ENCODE assay signal across 10 cellular contexts in the genomic region with DNA sequence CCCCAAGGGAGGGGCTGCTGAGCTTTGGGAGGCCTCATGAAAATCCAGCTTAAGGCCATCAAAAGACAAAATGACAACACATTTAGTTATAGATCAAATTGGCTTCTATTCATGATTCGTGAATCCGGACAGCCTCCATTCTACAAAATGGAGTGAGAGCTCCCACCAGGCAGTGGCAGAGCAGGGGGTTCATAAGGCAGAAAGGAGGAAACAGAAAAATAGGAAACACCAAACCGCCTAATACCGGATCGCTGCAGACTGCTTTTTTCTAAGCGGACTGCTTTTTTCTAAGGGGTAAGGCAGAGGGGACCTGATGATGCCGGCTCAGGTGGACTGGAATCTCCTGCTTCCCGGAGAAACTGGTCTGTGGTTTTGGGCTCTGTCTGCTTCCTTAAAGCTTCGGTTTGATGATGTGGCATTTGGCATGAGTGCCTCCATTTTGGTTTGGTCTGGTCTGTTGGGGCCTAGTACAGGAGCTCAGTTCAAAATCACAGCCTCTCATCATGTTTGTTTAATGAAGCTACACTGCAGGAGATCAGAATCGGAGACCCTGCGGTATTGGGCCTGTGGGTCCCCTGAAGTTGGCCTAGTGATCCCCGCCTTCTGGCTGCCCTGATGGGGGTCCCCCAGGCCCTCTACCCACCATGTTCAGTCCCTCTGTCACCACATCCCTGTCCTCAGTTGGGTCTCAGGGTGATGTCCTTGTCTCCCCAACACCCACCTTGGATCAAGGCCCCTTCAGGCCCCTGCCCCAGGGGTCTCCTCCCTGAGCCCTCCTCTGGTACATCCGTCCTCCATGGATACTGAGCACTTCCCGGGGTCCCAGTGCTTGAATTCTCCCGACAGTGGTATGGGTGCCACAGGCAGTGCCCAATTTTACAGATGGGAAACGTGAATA. TPM values are rescaled to one million over a fixed set of nuclear protein-coding genes. Genes with fewer than 3 reads are reported as not detected.
DNase-seq lines count a peak whose midpoint lies in the region; ATAC-seq and TF ChIP-seq lines count a peak whose summit lies in the region.
"Had no signal": no experiment of that assay in that cellular context is flagged by ENCODE, and none has a peak within 500 bp of the region (broad histone marks: within the 10 kb centered on the region; RNA-seq: fewer than 3 reads in every experiment).

No MANE protein-coding gene starts in this region.

- H3K9me3 ChIP-seq in heart left ventricle = no peaks in the 10 kb centered on the region
- no peaks in the 10 kb centered on the region for H3K9me3 ChIP-seq in neural cell (ENCODE audit: low read length)
- H3K9me3 ChIP-seq in upper lobe of right lung = no peaks in the 10 kb centered on the region

- no peak overlapping the region for H3K4me2 ChIP-seq in neural cell (ENCODE audit: low read length)

- peak overlapping the region; percentile 45 for H2AFZ ChIP-seq in neural cell (ENCODE audit: low read depth, low read length)

- no peak for TF ChIP-seq RAD21 in neural cell (conservative IDR thresholded peaks at IDR 0.05)

- no peak for TF ChIP-seq POLR2A in heart left ventricle (IDR thresholded peaks at IDR 0.05)

- no peaks in the 10 kb centered on the region for H3K27me3 ChIP-seq in heart left ventricle
- no peaks in the 10 kb centered on the region for H3K27me3 ChIP-seq in neural cell (ENCODE audit: insufficient read depth, low read depth, low read length)
- H3K27me3 ChIP-seq in upper lobe of right lung = no peaks in the 10 kb centered on the region

- TF ChIP-seq CTCF in heart left ventricle (IDR thresholded peaks at IDR 0.05) (no peak), choroid plexus epithelial cell (conservative IDR thresholded peaks at IDR 0.05; ENCODE audit: low read depth, low read length) (no peak), neural cell (IDR thresholded peaks at IDR 0.05; ENCODE audit: poor library complexity, severe bottlenecking) (no peak), upper lobe of right lung (IDR thresholded peaks at IDR 0.05) (no peak)

- WGBS in heart left ventricle, 4 donors = 84 to 90% (median 86%) methylated on average over 16 of the region's 16 CpGs

- H3K79me2 ChIP-seq in neural cell (replicated peaks; ENCODE audit: insufficient read depth, low read length) = no peaks in the 10 kb centered on the region

- peaks cover 0 to 69% (median 20%) of the 10 kb centered on the region in 12 donors for H3K4me1 ChIP-seq in heart left ventricle
- peaks cover 57% of the 10 kb centered on the region for H3K4me1 ChIP-seq in upper lobe of right lung

- ATAC-seq in heart left ventricle = no peak
- ATAC-seq in left ventricle myocardium superior = no peak
- ATAC-seq in upper lobe of right lung = no peak

- no peaks in the 10 kb centered on the region for H3K9me2 ChIP-seq in neural cell (ENCODE audit: insufficient read depth, low read length)

- TF ChIP-seq EP300 in neural cell (conservative IDR thresholded peaks at IDR 0.05; ENCODE audit: poor library complexity, severe bottlenecking) = no peak

- H3K4me3 ChIP-seq in heart left ventricle = peak overlapping the region in 9 of 12 donors; percentile 29 to 60 (median 40)
- peak overlapping the region; percentile 59 for H3K4me3 ChIP-seq in choroid plexus epithelial cell (ENCODE audit: low read depth, low read length)
- H3K4me3 ChIP-seq in neural cell (ENCODE audit: low read length) = no peak overlapping the region
- H3K4me3 ChIP-seq in upper lobe of right lung = peak overlapping the region; percentile 53

- no peaks in the 10 kb centered on the region for H4K20me1 ChIP-seq in neural cell (ENCODE audit: insufficient read depth)

- DNase-seq in heart left ventricle = no peak
- DNase-seq in left ventricle myocardium superior = no peak
- no peak for DNase-seq in choroid plexus epithelial cell (ENCODE audit: low read depth)
- peak; percentile 60 for DNase-seq in upper lobe of right lung
- DNase-seq in nucleus accumbens (lab: John Stamatoyannopoulos, UW) = no peak
- no peak for DNase-seq in activated effector memory CD4-positive, alpha-beta T cell treated with anti-CD3 and anti-CD28 coated beads, Interleukin-2, amount 50 U/mL, for 16 hours
- no peak for DNase-seq in superior temporal gyrus (ENCODE audit: extremely low spot score)
- DNase-seq: dermis blood vessel endothelial cell, NCI-H82 had no signal

- peak overlapping the region in 10 of 12 donors; percentile 63 to 96 (median 80) for H3K27ac ChIP-seq in heart left ventricle
- no peak overlapping the region for H3K27ac ChIP-seq in neural cell (ENCODE audit: low read length)
- H3K27ac ChIP-seq in upper lobe of right lung = peak overlapping the region; percentile 91

- H3K36me3 ChIP-seq in heart left ventricle = no peaks in the 10 kb centered on the region
- H3K36me3 ChIP-seq in neural cell (ENCODE audit: insufficient read depth, low read length) = no peaks in the 10 kb centered on the region
- H3K36me3 ChIP-seq in upper lobe of right lung = no peaks in the 10 kb centered on the region

- H3K9ac ChIP-seq in neural cell (ENCODE audit: low read length) = peak overlapping the region; percentile 20

- intact Hi-C loops in heart left ventricle (cut with DNase I) = loop anchor here in 1 of 10 donors (10.0 kb wide), 1 partner anchor 194 kb away; no protein-coding TSS in a partner anchor
- intact Hi-C loops in left ventricle myocardium superior (cut with micrococcal nuclease) = no loop called here
- intact Hi-C loops in upper lobe of right lung (cut with DNase I) = no loop called here

- H3F3A ChIP-seq in neural cell (ENCODE audit: insufficient read depth, low read length, poor library complexity, severe bottlenecking) = no peaks in the 10 kb centered on the region

TF ChIP-seq in neural cell, 6 proteins besides CTCF, POLR2A, EP300 and RAD21:
- no peak for TF ChIP-seq TAF1 (IDR thresholded peaks at IDR 0.05; ENCODE audit: low read depth)
- TF ChIP-seq POLR2AphosphoS5 (IDR thresholded peaks at IDR 0.05) = no peak
- TF ChIP-seq EZH2 (IDR thresholded peaks at IDR 0.05; ENCODE audit: borderline replicate concordance, insufficient read depth, low read length, poor library complexity, severe bottlenecking) = no peak
- no peak for TF ChIP-seq MXI1 (conservative IDR thresholded peaks at IDR 0.05; ENCODE audit: poor library complexity, severe bottlenecking)
- TF ChIP-seq, protein P1, sequence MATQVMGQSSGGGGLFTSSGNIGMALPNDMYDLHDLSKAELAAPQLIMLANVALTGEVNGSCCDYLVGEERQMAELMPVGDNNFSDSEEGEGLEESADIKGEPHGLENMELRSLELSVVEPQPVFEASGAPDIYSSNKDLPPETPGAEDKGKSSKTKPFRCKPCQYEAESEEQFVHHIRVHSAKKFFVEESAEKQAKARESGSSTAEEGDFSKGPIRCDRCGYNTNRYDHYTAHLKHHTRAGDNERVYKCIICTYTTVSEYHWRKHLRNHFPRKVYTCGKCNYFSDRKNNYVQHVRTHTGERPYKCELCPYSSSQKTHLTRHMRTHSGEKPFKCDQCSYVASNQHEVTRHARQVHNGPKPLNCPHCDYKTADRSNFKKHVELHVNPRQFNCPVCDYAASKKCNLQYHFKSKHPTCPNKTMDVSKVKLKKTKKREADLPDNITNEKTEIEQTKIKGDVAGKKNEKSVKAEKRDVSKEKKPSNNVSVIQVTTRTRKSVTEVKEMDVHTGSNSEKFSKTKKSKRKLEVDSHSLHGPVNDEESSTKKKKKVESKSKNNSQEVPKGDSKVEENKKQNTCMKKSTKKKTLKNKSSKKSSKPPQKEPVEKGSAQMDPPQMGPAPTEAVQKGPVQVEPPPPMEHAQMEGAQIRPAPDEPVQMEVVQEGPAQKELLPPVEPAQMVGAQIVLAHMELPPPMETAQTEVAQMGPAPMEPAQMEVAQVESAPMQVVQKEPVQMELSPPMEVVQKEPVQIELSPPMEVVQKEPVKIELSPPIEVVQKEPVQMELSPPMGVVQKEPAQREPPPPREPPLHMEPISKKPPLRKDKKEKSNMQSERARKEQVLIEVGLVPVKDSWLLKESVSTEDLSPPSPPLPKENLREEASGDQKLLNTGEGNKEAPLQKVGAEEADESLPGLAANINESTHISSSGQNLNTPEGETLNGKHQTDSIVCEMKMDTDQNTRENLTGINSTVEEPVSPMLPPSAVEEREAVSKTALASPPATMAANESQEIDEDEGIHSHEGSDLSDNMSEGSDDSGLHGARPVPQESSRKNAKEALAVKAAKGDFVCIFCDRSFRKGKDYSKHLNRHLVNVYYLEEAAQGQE (IDR thresholded peaks at IDR 0.05; ENCODE audit: borderline replicate concordance) = no peak
- TF ChIP-seq SMC3 (conservative IDR thresholded peaks at IDR 0.05; ENCODE audit: poor library complexity) = no peak

RNA-seq across cellular contexts. Expression of a gene that starts 1.2 kb away (rescaled TPM):
- total RNA-seq in heart left ventricle = 10 to 100 TPM in 2 of 9 donors, 1 to 10 TPM in 7; 2.3 to 25.4 (median 6.1) TPM
- polyA plus RNA-seq in heart left ventricle = 1 to 10 TPM; 2.7 to 3.3 TPM
- total RNA-seq in left ventricle myocardium superior = 4.9 TPM
- not detected in 2 replicates for polyA plus RNA-seq in neural cell
- not detected in 2 replicates for polyA minus RNA-seq in neural cell
- 95.9 TPM for total RNA-seq in upper lobe of right lung

RNA-seq across cellular contexts. Expression of a gene that starts 7.4 kb away (rescaled TPM):
- 10 to 100 TPM in 3 of 9 donors, 1 to 10 TPM in 6; 5.2 to 34.2 (median 7.9) TPM for total RNA-seq in heart left ventricle
- 1 to 10 TPM; 5.0 to 6.5 TPM for polyA plus RNA-seq in heart left ventricle
- 7.6 TPM for total RNA-seq in left ventricle myocardium superior
- polyA plus RNA-seq in neural cell = 0.19 and 0.30 TPM in 2 replicates
- not detected in 2 replicates for polyA minus RNA-seq in neural cell
- 79.5 TPM for total RNA-seq in upper lobe of right lung

RNA-seq across cellular contexts. Expression of a gene that starts 19.2 kb away (rescaled TPM):
- total RNA-seq in heart left ventricle (100 to 1,000 TPM; 262 to 948 (median 365) TPM), left ventricle myocardium superior (514 TPM), upper lobe of right lung (118 TPM)
- polyA plus RNA-seq in heart left ventricle (100 to 1,000 TPM; 310 to 870 TPM), neural cell (169 and 188 TPM in 2 replicates)
- polyA minus RNA-seq in neural cell = 63.1 and 64.0 TPM in 2 replicates

RNA-seq across cellular contexts. Expression of a gene that starts 27.5 kb away (rescaled TPM):
- 10 to 100 TPM; 10.2 to 88.7 (median 20.3) TPM for total RNA-seq in heart left ventricle
- polyA plus RNA-seq in heart left ventricle = 10 to 100 TPM; 25.5 to 36.9 TPM
- total RNA-seq in left ventricle myocardium superior = 25.8 TPM
- polyA plus RNA-seq in neural cell = 1.8 and 2.2 TPM in 2 replicates
- polyA minus RNA-seq in neural cell = 0.24 TPM in 1 of 2 replicates, not detected in the other
- 216 TPM for total RNA-seq in upper lobe of right lung
